Comparison of ENCODE assay signal across 8 cellular contexts in genomic region chr9:36486454-36486932, GRCh38.
DNase-seq lines count a peak whose midpoint lies in the region; ATAC-seq and TF ChIP-seq lines count a peak whose summit lies in the region.

No MANE protein-coding gene starts in this region.

- WGBS in psoas muscle, 3 donors, result 3 to 5% (median 4%) methylated on average over 22 of the region's 22 CpGs

- H3K36me3 ChIP-seq in psoas muscle (ENCODE audit: insufficient read depth in 1 of 2, low read depth in 1 of 2), result no peaks in the 10 kb centered on the region

- peak; percentile 41 for DNase-seq in NCI-H82 (lab: John Stamatoyannopoulos, UW)
- DNase-seq in NCI-H82 treated with DMSO at 0.1 percent for 48 hours (lab: John Stamatoyannopoulos, UW; ENCODE audit: unreplicated experiment), result no peak
- no peak for DNase-seq in activated T-cell treated with anti-CD3 and anti-CD28 coated beads, Interleukin-2, amount 50 U/mL, for 72 hours
- DNase-seq in globus pallidus (ENCODE audit: low spot score), result peak; percentile 25
- no peak for DNase-seq in psoas muscle
- no peak for DNase-seq in activated CD4-positive, CD25-positive, alpha-beta regulatory T cell treated with anti-CD3 and anti-CD28 coated beads, Interleukin-2, amount 50 U/mL, for 72 hours
- DNase-seq in NAMALWA (ENCODE audit: low spot score), result no peak

- H3K27me3 Mint-ChIP-seq in activated T-cell treated with anti-CD3 and anti-CD28 coated beads, Interleukin-2, amount 50 U/mL, for 72 hours (ENCODE audit: low read depth), result no peaks in the 10 kb centered on the region

- H3K4me3 Mint-ChIP-seq in activated T-cell treated with anti-CD3 and anti-CD28 coated beads, Interleukin-2, amount 50 U/mL, for 72 hours, result peak overlapping the region; percentile 86 to 88

- peaks cover 63% of the 10 kb centered on the region for H3K4me1 Mint-ChIP-seq in activated T-cell treated with anti-CD3 and anti-CD28 coated beads, Interleukin-2, amount 50 U/mL, for 72 hours (ENCODE audit: low read depth)

- H3K4me3 ChIP-seq in psoas muscle, result peak overlapping the region; percentile 99

- TF ChIP-seq CTCF in psoas muscle (IDR thresholded peaks at IDR 0.05), result no peak

- H3K4me1 ChIP-seq in psoas muscle, result peaks cover 24% of the 10 kb centered on the region

- peak overlapping the region; percentile 86 for H3K27ac ChIP-seq in psoas muscle

- H3K36me3 Mint-ChIP-seq in activated T-cell treated with anti-CD3 and anti-CD28 coated beads, Interleukin-2, amount 50 U/mL, for 72 hours (ENCODE audit: insufficient read depth in 2 of 2), result peaks cover 0 to 2% of the 10 kb centered on the region in 2 donors

- no peaks in the 10 kb centered on the region for H3K9me3 ChIP-seq in psoas muscle

- peak overlapping the region; percentile 90 for H3K27ac Mint-ChIP-seq in activated T-cell treated with anti-CD3 and anti-CD28 coated beads, Interleukin-2, amount 50 U/mL, for 72 hours

- no peaks in the 10 kb centered on the region for H3K27me3 ChIP-seq in psoas muscle (ENCODE audit: insufficient read depth in 3 of 3, low read length in 2 of 3)

- intact Hi-C loops in psoas muscle (cut with DNase I), result loop anchor here in 1 of 2 donors (5.0 kb wide), 2 partner anchors 79 to 81 kb away; no protein-coding TSS in a partner anchor

- ATAC-seq in HG03521 (IDR thresholded peaks at IDR 0.05; ENCODE audit: unreplicated experiment) (peak; percentile 1), psoas muscle (peak in 1 of 4 donors; percentile 26)
- ATAC-seq in activated T-cell treated with anti-CD3 and anti-CD28 coated beads, Interleukin-2, amount 50 U/mL, for 72 hours (replicated peaks in 1 of 2), result no peak

- no peaks in the 10 kb centered on the region for H3K9me3 Mint-ChIP-seq in activated T-cell treated with anti-CD3 and anti-CD28 coated beads, Interleukin-2, amount 50 U/mL, for 72 hours

Comparison
In these comparisons a context has a peak if more than half of its experiments do, and no peak if none do; other contexts are left out.
1. DNase-seq: peak in NCI-H82 (single experiment) and globus pallidus (single experiment); none in NCI-H82 treated with DMSO at 0.1 percent for 48 hours (single experiment), activated T-cell treated with anti-CD3 and anti-CD28 coated beads, Interleukin-2, amount 50 U/mL, for 72 hours (0 of 2), psoas muscle (0 of 2), activated CD4-positive, CD25-positive, alpha-beta regulatory T cell treated with anti-CD3 and anti-CD28 coated beads, Interleukin-2, amount 50 U/mL, for 72 hours (single experiment) and NAMALWA (single experiment).